10 cellular contexts compared by ENCODE assay signal in genomic region chr19:46866407-46867132, GRCh38. TPM values are rescaled to one million over a fixed set of nuclear protein-coding genes. Genes with fewer than 3 reads are reported as not detected.
DNase-seq lines count a peak whose midpoint lies in the region; TF ChIP-seq lines count a peak whose summit lies in the region.
"Had no signal": no experiment of that assay in that cellular context is flagged by ENCODE, and none has a peak within 500 bp of the region (broad histone marks: within the 10 kb centered on the region; RNA-seq: fewer than 3 reads in every experiment).

No MANE protein-coding gene starts in this region.

- TF ChIP-seq CTCF in nephron progenitor cell (IDR thresholded peaks at IDR 0.05): no peak

- no peaks in the 10 kb centered on the region for H3K27me3 ChIP-seq in HUES64 (ENCODE audit: insufficient read depth, low read length)

- H3K27ac Mint-ChIP-seq in nephron progenitor cell: peak overlapping the region; percentile 90

- no peaks in the 10 kb centered on the region for H3K27me3 Mint-ChIP-seq in nephron progenitor cell (ENCODE audit: low read depth, poor library complexity)
- H3K27me3 Mint-ChIP-seq: naive thymus-derived CD8-positive, alpha-beta T cell had no signal

- peaks cover 14% of the 10 kb centered on the region for H3K4me1 Mint-ChIP-seq in nephron progenitor cell

- peaks cover 41% of the 10 kb centered on the region for H3K4me1 ChIP-seq in HUES64 (ENCODE audit: insufficient read depth, low read length)

- no peaks in the 10 kb centered on the region for H3K9me3 ChIP-seq in HUES64 (ENCODE audit: insufficient read depth, low read depth, low read length)

- H3K4me3 ChIP-seq in HUES64 (ENCODE audit: low read length): no peak overlapping the region

- H3K9me3 Mint-ChIP-seq in nephron progenitor cell: no peaks in the 10 kb centered on the region
- H3K9me3 Mint-ChIP-seq: naive thymus-derived CD8-positive, alpha-beta T cell had no signal

- WGBS in HUES64: 61% methylated on average over 2 of the region's 3 CpGs

- no peak overlapping the region for H3K4me3 Mint-ChIP-seq in nephron progenitor cell
- H3K4me3 Mint-ChIP-seq: naive thymus-derived CD8-positive, alpha-beta T cell had no signal

- H3K36me3 Mint-ChIP-seq in nephron progenitor cell (ENCODE audit: low read depth): peaks cover 23% of the 10 kb centered on the region

- no peak overlapping the region for H3K9ac ChIP-seq in HUES64 (ENCODE audit: low read depth, low read length)

- DNase-seq in COLO668 (lab: John Stamatoyannopoulos, UW; ENCODE audit: unreplicated experiment): peak; percentile 11
- no peak for DNase-seq in nephron progenitor cell
- no peak for DNase-seq in stimulated activated CD4-positive, alpha-beta T cell treated with anti-CD3 and anti-CD28 coated beads, Interleukin-4, amount 100 ng/mL, for 1 hour
- no peak for DNase-seq in NCI-H526 treated with DMSO at 0.1 percent for 48 hours (lab: John Stamatoyannopoulos, UW)
- DNase-seq in OCI-M2 (lab: John Stamatoyannopoulos, UW; ENCODE audit: unreplicated experiment): no peak
- DNase-seq: activated CD4-positive, alpha-beta T cell treated with anti-CD3 and anti-CD28 coated beads, Interleukin-2, amount 50 U/mL, for 1 hour; aorta; naive thymus-derived CD8-positive, alpha-beta T cell had no signal

- H3K27ac ChIP-seq in HUES64 (ENCODE audit: low read depth, low read length) (peak overlapping the region; percentile 15; the same call in 1 of the 2 replicates), cingulate gyrus (ENCODE audit: low read depth, low read length) (peak overlapping the region; percentile 63)

- no peaks in the 10 kb centered on the region; the same call in 1 of the 2 replicates for H3K36me3 ChIP-seq in HUES64 (ENCODE audit: insufficient read depth, low read length)

RNA-seq across cellular contexts. Expression of gene ARHGAP35, which starts 5.8 kb away (rescaled TPM):
- polyA plus RNA-seq in HUES64 (2013, experiment 1 of 2): 35.2 TPM
- 34.2 TPM for polyA plus RNA-seq in HUES64 (2013, experiment 2 of 2)

RNA-seq across cellular contexts. Expression of gene AP2S1, which starts 15.9 kb away (rescaled TPM):
- 236 TPM for polyA plus RNA-seq in HUES64 (2013, experiment 1 of 2)
- 244 TPM for polyA plus RNA-seq in HUES64 (2013, experiment 2 of 2)
